In genomic region chr14:103332143-103332919, GRCh38 we compare ENCODE assay signal across 1 cellular context.
TF ChIP-seq lines count a peak whose summit lies in the region.

No MANE protein-coding gene starts in this region.

TF ChIP-seq in SK-N-SH treated with all-trans-retinoic acid at 6 μM for 48 hours, 23 proteins besides CTCF, POLR2A, EP300 and RAD21 (continued from another document):
- TF ChIP-seq ZFP30 (CRISPR knock-in tag; IDR thresholded peaks at IDR 0.05) (no peak), ESRRG (CRISPR knock-in tag; IDR thresholded peaks at IDR 0.05) (no peak), CSDC2 (CRISPR knock-in tag; IDR thresholded peaks at IDR 0.05) (no peak), ZNF70 (CRISPR knock-in tag; IDR thresholded peaks at IDR 0.05) (no peak), ZC3H10 (CRISPR knock-in tag; IDR thresholded peaks at IDR 0.05) (no peak), RARB (CRISPR knock-in tag; IDR thresholded peaks at IDR 0.05) (no peak)
